In genomic region chr11:79117488-79117887, GRCh38 we compare ENCODE assay signal across 22 cellular contexts.
"Had no signal": no experiment of that assay in that cellular context is flagged by ENCODE, and none has a peak within 500 bp of the region (broad histone marks: within the 10 kb centered on the region; RNA-seq: fewer than 3 reads in every experiment).

No MANE protein-coding gene starts in this region.

- H3K36me3 ChIP-seq: SJSA1 had no signal

- H3K4me3 ChIP-seq: SJSA1, SK-N-MC had no signal

- H3K9me3 ChIP-seq: SJSA1 had no signal

- ATAC-seq: HepG2, Panc1 had no signal

- DNase-seq: IMR-90, Karpas-422, KG1, MV-4-11, NCI-H1048, NCI-H1105, NCI-H1417, NCI-H1436 treated with DMSO at 0.1 percent for 48 hours, NCI-H1694, NCI-H187 treated with DMSO at 0.1 percent for 48 hours, NCI-H2029 treated with DMSO at 0.1 percent for 48 hours, NCI-H2171 treated with DMSO at 0.1 percent for 48 hours, NCI-H345, NCI-H446 treated with DMSO at 0.1 percent for 48 hours, NCI-H524, NCI-H526 treated with DMSO at 0.1 percent for 48 hours, NCI-H774, SHP77 had no signal

- H3K4me1 ChIP-seq: SJSA1 had no signal
